Comparison of ENCODE assay signal across 18 cellular contexts in genomic region chr14:73221945-73222344, GRCh38. TPM values are rescaled to one million over a fixed set of nuclear protein-coding genes. Genes with fewer than 3 reads are reported as not detected.
A peak's percentile ranks its signal among the peaks of the same experiment; 100 is the strongest.
DNase-seq lines count a peak whose midpoint lies in the region; ATAC-seq lines count a peak whose summit lies in the region.
"Had no signal": no experiment of that assay in that cellular context is flagged by ENCODE, and none has a peak within 500 bp of the region (broad histone marks: within the 10 kb centered on the region; RNA-seq: fewer than 3 reads in every experiment).

No MANE protein-coding gene starts in this region.

- H3K4me1 Mint-ChIP-seq in activated T-helper 17 cell treated with anti-CD3 and anti-CD28 coated beads, Interleukin-2, amount 50 U/mL, for 72 hours: peaks cover 17% of the 10 kb centered on the region

- peaks cover 97% of the 10 kb centered on the region for H3K36me3 Mint-ChIP-seq in activated T-helper 17 cell treated with anti-CD3 and anti-CD28 coated beads, Interleukin-2, amount 50 U/mL, for 72 hours (ENCODE audit: low read depth)

- H3K27me3 Mint-ChIP-seq in activated T-helper 17 cell treated with anti-CD3 and anti-CD28 coated beads, Interleukin-2, amount 50 U/mL, for 72 hours: no peaks in the 10 kb centered on the region

- peak; percentile 51 for ATAC-seq in activated T-helper 17 cell treated with anti-CD3 and anti-CD28 coated beads, Interleukin-2, amount 50 U/mL, for 72 hours (replicated peaks)
- no peak for ATAC-seq in GM19452 (IDR thresholded peaks at IDR 0.05; ENCODE audit: unreplicated experiment)

- peak overlapping the region; percentile 47 for H3K4me3 Mint-ChIP-seq in activated T-helper 17 cell treated with anti-CD3 and anti-CD28 coated beads, Interleukin-2, amount 50 U/mL, for 72 hours

- DNase-seq in CD1c-positive myeloid dendritic cell (ENCODE audit: extremely low spot score) (peak; percentile 56), ELR (ENCODE audit: low read depth) (peak; percentile 63), lung microvascular endothelial cell (ENCODE audit: low read depth in 2 of 2) (peak; percentile 48 to 87), NCI-H1048 (lab: John Stamatoyannopoulos, UW) (no peak), H4 (ENCODE audit: low spot score) (no peak)
- DNase-seq: AML-193; brain microvascular endothelial cell; COR-L47; DMS79; GOT3; NCI-H1436 treated with DMSO at 0.1 percent for 48 hours; NCI-H510A treated with DMSO at 0.1 percent for 48 hours; nucleus accumbens; stimulated activated CD4-positive, alpha-beta T cell treated with anti-CD3 and anti-CD28 coated beads, Interleukin-4, amount 100 ng/mL, for 4 hours; stomach; WERI-Rb-1 had no signal

- H3K9me3 Mint-ChIP-seq in activated T-helper 17 cell treated with anti-CD3 and anti-CD28 coated beads, Interleukin-2, amount 50 U/mL, for 72 hours: no peaks in the 10 kb centered on the region

- H3K27ac Mint-ChIP-seq in activated T-helper 17 cell treated with anti-CD3 and anti-CD28 coated beads, Interleukin-2, amount 50 U/mL, for 72 hours: peak overlapping the region; percentile 86

RNA-seq across cellular contexts. Expression of gene PAPLN, which starts 15.4 kb away (rescaled TPM):
- 1 to 10 TPM in 1 of 2 donors, under 1 TPM in 1; 0.19 to 1.1 TPM for total RNA-seq in activated T-helper 17 cell treated with anti-CD3 and anti-CD28 coated beads, Interleukin-2, amount 50 U/mL, for 72 hours
- total RNA-seq in lung microvascular endothelial cell: 16.3 and 48.4 TPM in 2 replicates
- not detected in 2 replicates for total RNA-seq in H4 (2014; rRNA removed; shearing (Covaris generic))

Comparison
In these comparisons a context has a peak if more than half of its experiments do, and no peak if none do; other contexts are left out.
1. DNase-seq: peak in CD1c-positive myeloid dendritic cell (single experiment), ELR (single experiment) and lung microvascular endothelial cell (2 of 2); none in NCI-H1048 (single experiment) and H4 (single experiment).